In the genomic region with DNA sequence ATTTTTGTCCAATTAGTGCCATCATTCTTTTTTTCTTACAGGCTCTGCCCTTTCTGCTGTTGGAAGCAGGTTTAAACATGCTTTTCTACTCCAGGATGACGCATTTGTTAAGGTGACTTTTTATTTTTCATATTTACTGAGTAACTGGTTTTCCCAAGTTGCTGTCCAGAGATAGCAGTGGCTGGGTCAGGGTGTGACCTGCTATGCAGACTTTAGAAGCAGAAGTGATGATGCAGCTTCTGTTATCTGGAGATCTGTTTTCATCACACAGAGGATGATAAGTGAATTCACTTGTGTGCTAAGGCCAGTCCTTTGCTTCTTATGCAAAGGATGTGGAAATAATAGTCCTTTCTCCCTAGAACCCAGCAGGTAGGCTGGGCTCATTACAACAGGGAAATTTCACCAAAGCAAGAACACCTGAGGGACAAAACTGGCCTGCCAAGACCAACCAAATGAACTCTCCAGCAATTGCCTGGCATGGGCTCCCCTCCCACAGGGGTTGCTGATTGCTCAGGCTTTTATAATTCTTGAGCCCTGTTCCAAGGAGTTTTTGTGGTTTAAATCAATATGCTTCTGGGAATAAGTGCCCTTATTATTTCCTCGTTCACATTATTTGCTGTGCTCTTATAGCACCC, we compare ENCODE assay signal across 12 cellular contexts.
DNase-seq lines count a peak whose midpoint lies in the region; ATAC-seq and TF ChIP-seq lines count a peak whose summit lies in the region.
"Had no signal": no experiment of that assay in that cellular context is flagged by ENCODE, and none has a peak within 500 bp of the region (broad histone marks: within the 10 kb centered on the region; RNA-seq: fewer than 3 reads in every experiment).

No MANE protein-coding gene starts in this region.

- peaks cover 5 to 23% (median 12%) of the 10 kb centered on the region in 4 donors for H3K4me1 ChIP-seq in transverse colon
- H3K4me1 ChIP-seq in neural progenitor cell, result peaks cover 7% of the 10 kb centered on the region

- TF ChIP-seq CTCF in transverse colon (IDR thresholded peaks at IDR 0.05) (no peak), neural progenitor cell (IDR thresholded peaks at IDR 0.05) (no peak)

- no peaks in the 10 kb centered on the region for H3K36me3 Mint-ChIP-seq in neural progenitor cell

- no peaks in the 10 kb centered on the region for H3K27me3 ChIP-seq in transverse colon
- no peaks in the 10 kb centered on the region for H3K27me3 ChIP-seq in neural progenitor cell
- H3K27me3 ChIP-seq: thyroid gland had no signal

- no peaks in the 10 kb centered on the region for H3K79me2 ChIP-seq in neural progenitor cell (ENCODE audit: low read depth)

- peaks cover 7% of the 10 kb centered on the region for H3K4me1 Mint-ChIP-seq in neural progenitor cell

- no peak overlapping the region for H3K4me2 ChIP-seq in neural progenitor cell

- H3F3A ChIP-seq in neural progenitor cell (ENCODE audit: low read depth), result no peaks in the 10 kb centered on the region

- no peak overlapping the region for H3K4me3 Mint-ChIP-seq in neural progenitor cell

- no peak overlapping the region for H2AFZ ChIP-seq in neural progenitor cell (replicated peaks)

- TF ChIP-seq EP300 in transverse colon (IDR thresholded peaks at IDR 0.05; ENCODE audit: low read depth), result no peak

- TF ChIP-seq POLR2A in transverse colon (IDR thresholded peaks at IDR 0.05), result no peak

- ATAC-seq in esophagus mucosa (peak; percentile 69), HG02588 (IDR thresholded peaks at IDR 0.05; ENCODE audit: unreplicated experiment) (no peak)
- ATAC-seq: Panc1 had no signal

- H3K9ac ChIP-seq in neural progenitor cell, result no peak overlapping the region

- peak overlapping the region; percentile 67 to 80 (median 76) for H3K27ac ChIP-seq in transverse colon
- H3K27ac ChIP-seq in neural progenitor cell, result no peak overlapping the region
- H3K27ac ChIP-seq: dorsolateral prefrontal cortex, thyroid gland had no signal

- H3K36me3 ChIP-seq in transverse colon (no peaks in the 10 kb centered on the region), neural progenitor cell (no peaks in the 10 kb centered on the region)
- H3K36me3 ChIP-seq: thyroid gland had no signal

- no peak overlapping the region for H3K27ac Mint-ChIP-seq in neural progenitor cell

- DNase-seq in NCI-H2196 (lab: John Stamatoyannopoulos, UW; ENCODE audit: unreplicated experiment), result peak; percentile 55
- DNase-seq in NCI-H2196 treated with DMSO at 0.1 percent for 48 hours (lab: John Stamatoyannopoulos, UW; ENCODE audit: unreplicated experiment), result no peak
- peak; percentile 65 for DNase-seq in OCI-M1 (lab: John Stamatoyannopoulos, UW)
- DNase-seq in transverse colon, result no peak
- no peak for DNase-seq in neural progenitor cell (ENCODE audit: low spot score)
- no peak for DNase-seq in activated T-cell treated with anti-CD3 and anti-CD28 coated beads, Interleukin-2, amount 50 U/mL, for 1 hour
- DNase-seq: activated naive CD4-positive, alpha-beta T cell; dorsolateral prefrontal cortex had no signal

- H3K9me3 Mint-ChIP-seq in neural progenitor cell, result no peaks in the 10 kb centered on the region

- H3K27me3 Mint-ChIP-seq in neural progenitor cell (ENCODE audit: insufficient read depth, low read depth), result peaks cover 3% of the 10 kb centered on the region

- 50% methylated on average over 1 to 2 of the region's 2 CpGs for WGBS in transverse colon (ENCODE audit: low coverage in 1 of 2), 2 donors

- H3K9me3 ChIP-seq in transverse colon, result no peaks in the 10 kb centered on the region
- no peaks in the 10 kb centered on the region for H3K9me3 ChIP-seq in neural progenitor cell (ENCODE audit: low read depth)
- H3K9me3 ChIP-seq: thyroid gland had no signal

- H4K20me1 ChIP-seq in neural progenitor cell (ENCODE audit: low read depth), result no peaks in the 10 kb centered on the region

- H3K4me3 ChIP-seq in transverse colon (no peak overlapping the region), neural progenitor cell (no peak overlapping the region)
- H3K4me3 ChIP-seq: dorsolateral prefrontal cortex, thyroid gland had no signal

- intact Hi-C loops in transverse colon (cut with DNase I; ENCODE audit: low total_unique reads), result no loop called here

- in situ Hi-C loops in transverse colon (cut with MboI; ENCODE audit: low pct_ligation_motif_present in 1 of 4, low pct_unique_long_range_greater_than_20kb in 1 of 4, low sequenced_read_pairs in 3 of 4), result no loop called here

Comparison
In these comparisons a context has a peak if more than half of its experiments do, and no peak if none do; other contexts are left out.
1. DNase-seq: peak in NCI-H2196 (single experiment) and OCI-M1 (single experiment); none in NCI-H2196 treated with DMSO at 0.1 percent for 48 hours (single experiment), transverse colon (single experiment), neural progenitor cell (single experiment) and activated T-cell treated with anti-CD3 and anti-CD28 coated beads, Interleukin-2, amount 50 U/mL, for 1 hour (single experiment).